Comparison of ENCODE assay signal across 17 cellular contexts in the genomic region with DNA sequence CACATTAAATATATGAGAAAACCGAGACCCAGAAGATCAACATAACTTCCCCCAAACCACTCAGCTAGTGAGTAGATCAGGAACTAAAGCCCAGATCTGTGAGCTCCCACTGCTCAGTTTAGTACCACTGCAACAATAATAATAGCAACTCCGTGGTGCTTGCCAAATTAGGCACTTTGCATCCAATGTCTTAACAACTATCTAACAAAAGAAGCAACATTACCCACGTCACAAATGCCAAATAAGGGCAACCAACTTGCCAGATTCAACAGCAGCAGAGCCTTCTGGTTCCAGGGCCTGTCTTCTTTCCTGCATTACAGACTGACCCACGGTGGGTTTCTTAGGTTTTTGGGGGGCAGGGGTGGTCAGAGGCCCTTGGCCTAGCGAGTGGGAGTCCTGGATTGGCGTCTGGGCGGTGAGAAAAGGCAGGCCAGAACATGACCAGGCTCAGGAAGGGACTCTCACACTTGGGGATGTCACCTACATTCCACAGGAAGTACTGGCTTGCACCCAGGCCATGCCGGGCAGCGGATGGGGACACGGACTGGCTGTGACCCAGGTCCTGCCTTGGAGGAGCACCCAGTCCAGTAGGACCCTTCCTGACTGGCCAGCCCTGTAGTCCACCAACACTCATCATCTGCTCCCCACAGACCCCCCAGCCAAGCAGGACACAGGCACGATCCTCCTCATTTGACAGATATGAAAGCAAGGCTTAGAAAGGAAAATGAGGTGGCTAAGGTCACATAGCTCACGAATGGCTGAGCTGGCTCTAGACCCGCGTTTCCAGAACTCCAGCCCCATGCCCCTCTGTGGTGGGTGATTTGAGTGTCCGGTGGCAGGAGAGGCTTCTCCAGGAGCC. TPM values are rescaled to one million over a fixed set of nuclear protein-coding genes. Genes with fewer than 3 reads are reported as not detected.
DNase-seq lines count a peak whose midpoint lies in the region; ATAC-seq and TF ChIP-seq lines count a peak whose summit lies in the region.
"Had no signal": no experiment of that assay in that cellular context is flagged by ENCODE, and none has a peak within 500 bp of the region (broad histone marks: within the 10 kb centered on the region; RNA-seq: fewer than 3 reads in every experiment).

No MANE protein-coding gene starts in this region.

- peaks cover 17 to 45% (median 34%) of the 10 kb centered on the region in 9 donors for H3K4me1 ChIP-seq in heart right ventricle
- H3K4me1 ChIP-seq in trophoblast cell (ENCODE audit: control insufficient read depth in 1 of 2, insufficient read depth in 2 of 2, low read length in 2 of 2) = peaks cover 23 to 25% of the 10 kb centered on the region in 2 experiments
- H3K4me1 ChIP-seq in esophagus squamous epithelium = peaks cover 10 to 25% (median 13%) of the 10 kb centered on the region in 3 donors
- H3K4me1 ChIP-seq: Caco-2 had no signal

- DNase-seq in Ammon's horn (ENCODE audit: low spot score) (peak; percentile 68), RWPE1 (ENCODE audit: low spot score) (no peak), heart right ventricle (peak in 1 of 2 donors; percentile 56), trophoblast cell (no peak), UCSD-AML1 (lab: John Stamatoyannopoulos, UW; ENCODE audit: unreplicated experiment) (no peak), esophagus squamous epithelium (lab: John Stamatoyannopoulos, UW) (no peak)
- DNase-seq: AML-193; Caco-2; CD4-positive, CD25-positive, alpha-beta regulatory T cell; DMS153; HCEC 1CT; NCI-H187 treated with DMSO at 0.1 percent for 48 hours; NCI-H526 treated with DMSO at 0.1 percent for 48 hours; OCI-M1; SJCRH30 had no signal

- H3K27ac ChIP-seq in RWPE1 (peak overlapping the region; percentile 48), heart right ventricle (peak overlapping the region in 9 of 10 donors; percentile 4 to 58 (median 39)), trophoblast cell (ENCODE audit: low read depth, low read length) (no peak overlapping the region), esophagus squamous epithelium (no peak overlapping the region)
- H3K27ac ChIP-seq: SJCRH30 had no signal

- no peak overlapping the region for H3K18ac ChIP-seq in trophoblast cell (ENCODE audit: low read length)

- no peak for TF ChIP-seq CTCF in RWPE1 (conservative IDR thresholded peaks at IDR 0.05; ENCODE audit: low read depth)
- TF ChIP-seq CTCF in heart right ventricle (IDR thresholded peaks at IDR 0.05) = no peak
- no peak for TF ChIP-seq CTCF in esophagus squamous epithelium (IDR thresholded peaks at IDR 0.05)

- peak in 4 of 8 donors; percentile 10 to 51 (median 32) for ATAC-seq in heart right ventricle
- ATAC-seq in HG03469 (IDR thresholded peaks at IDR 0.05; ENCODE audit: unreplicated experiment) = no peak

- H3K23ac ChIP-seq in trophoblast cell (ENCODE audit: low read length) = no peak overlapping the region

- peaks cover 34% of the 10 kb centered on the region for H3K79me1 ChIP-seq in trophoblast cell (ENCODE audit: low read length)

- peaks cover 11% of the 10 kb centered on the region for H3K79me2 ChIP-seq in trophoblast cell (ENCODE audit: control insufficient read depth, insufficient read depth, low read length, poor library complexity)

- no peak overlapping the region for H3K9ac ChIP-seq in trophoblast cell (ENCODE audit: low read length)

- H3K27me3 ChIP-seq in heart right ventricle (peaks cover 0 to 21% (median 9%) of the 10 kb centered on the region in 7 donors), trophoblast cell (ENCODE audit: insufficient read depth, low read length) (no peaks in the 10 kb centered on the region), esophagus squamous epithelium (peaks cover 0 to 23% (median 3%) of the 10 kb centered on the region in 4 donors)

- H2AK5ac ChIP-seq in trophoblast cell (ENCODE audit: low read length) = peak overlapping the region; percentile 55

- H4K8ac ChIP-seq in trophoblast cell (ENCODE audit: low read depth, low read length) = no peak overlapping the region

- CTCF ChIA-PET in RWPE1 (lab: Yijun Ruan, JAX) = no interaction called here

- no peak overlapping the region for H4K12ac ChIP-seq in trophoblast cell (ENCODE audit: low read depth, low read length)

- H2BK120ac ChIP-seq in trophoblast cell (ENCODE audit: insufficient read depth, low read length, poor library complexity) = peak overlapping the region; percentile 18

- no peak for TF ChIP-seq POLR2A in esophagus squamous epithelium (IDR thresholded peaks at IDR 0.05)

- H2BK12ac ChIP-seq in trophoblast cell (ENCODE audit: low read length) = peak overlapping the region; percentile 37

- H3K4me3 ChIP-seq in heart right ventricle = no peak overlapping the region
- no peak overlapping the region for H3K4me3 ChIP-seq in trophoblast cell (ENCODE audit: low read depth, low read length)
- H3K4me3 ChIP-seq in esophagus squamous epithelium = no peak overlapping the region
- H3K4me3 ChIP-seq: SJCRH30 had no signal

- H3K36me3 ChIP-seq in heart right ventricle = peaks cover 0 to 5% (median 0%) of the 10 kb centered on the region in 9 donors
- peaks cover 0 to 1% of the 10 kb centered on the region in 2 experiments for H3K36me3 ChIP-seq in trophoblast cell (ENCODE audit: control insufficient read depth in 1 of 2, insufficient read depth in 2 of 2, low read length in 2 of 2)
- H3K36me3 ChIP-seq in esophagus squamous epithelium = peaks cover 0 to 10% (median 0%) of the 10 kb centered on the region in 3 donors
- H3K36me3 ChIP-seq: SJCRH30 had no signal

- peak overlapping the region; percentile 12 for H4K91ac ChIP-seq in trophoblast cell (ENCODE audit: low read depth, low read length)

- POLR2A ChIA-PET in RWPE1 (lab: Yijun Ruan, JAX; ENCODE audit: low non-redundant PET) = no interaction called here

- H3K4ac ChIP-seq in trophoblast cell (ENCODE audit: low read depth, low read length) = no peak overlapping the region

- H2BK5ac ChIP-seq in trophoblast cell (ENCODE audit: low read depth, low read length, poor library complexity) = no peak overlapping the region

- H3K14ac ChIP-seq in trophoblast cell (ENCODE audit: low read length) = no peak overlapping the region

- no peaks in the 10 kb centered on the region for H3K9me3 ChIP-seq in heart right ventricle
- H3K9me3 ChIP-seq in trophoblast cell (ENCODE audit: insufficient read depth, low read depth, low read length) = peaks cover 5% of the 10 kb centered on the region
- no peaks in the 10 kb centered on the region for H3K9me3 ChIP-seq in esophagus squamous epithelium
- H3K9me3 ChIP-seq: Caco-2, SJCRH30 had no signal

- H3K4me2 ChIP-seq in trophoblast cell (ENCODE audit: low read length) = no peak overlapping the region

- 55 to 76% methylated on average over 15 of the region's 15 CpGs for WGBS in heart right ventricle, 2 donors
- WGBS in trophoblast cell (ENCODE audit: extremely low coverage, insufficient coverage, insufficient read length) = no CpG with 5 or more reads among the region's 15 CpGs
- WGBS in esophagus squamous epithelium, 2 donors = 75% methylated on average over 2 to 7 of the region's 15 CpGs

- intact Hi-C loops in heart right ventricle (cut with DNase I) (loop anchor here in 1 of 10 donors (5.0 kb wide), 1 partner anchor 60 kb away; no protein-coding TSS in a partner anchor), esophagus squamous epithelium (cut with DNase I) (no loop called here)

- H2AFZ ChIP-seq in trophoblast cell (ENCODE audit: insufficient read depth, low read length, poor library complexity) = no peak overlapping the region

RNA-seq across cellular contexts. Expression of gene HCRTR1, which starts 4.6 kb away (rescaled TPM):
- under 1 TPM in 6 of 10 donors, not detected in 4; 0.17 to 0.92 (median 0.37) TPM for total RNA-seq in heart right ventricle
- 1 to 10 TPM in 1 of 2 donors, under 1 TPM in 1; 0.20 to 1.5 TPM for polyA plus RNA-seq in heart right ventricle
- 1.4 and 1.5 TPM in 2 replicates for polyA plus RNA-seq in trophoblast cell (2013)
- under 1 TPM in 1 of 4 donors, not detected in 3; 0.22 TPM for total RNA-seq in esophagus squamous epithelium
- total RNA-seq: Caco-2; CD4-positive, CD25-positive, alpha-beta regulatory T cell; RPMI7951; SJCRH30 had no signal
- polyA plus RNA-seq: CD4-positive, CD25-positive, alpha-beta regulatory T cell had no signal

RNA-seq across cellular contexts. Expression of gene PEF1, which starts 22.6 kb away (rescaled TPM):
- total RNA-seq in heart right ventricle = 10 to 100 TPM; 35.0 to 47.9 (median 40.0) TPM
- 10 to 100 TPM; 35.4 to 94.3 TPM for polyA plus RNA-seq in heart right ventricle
- polyA plus RNA-seq in trophoblast cell (2013) = 66.7 and 70.3 TPM in 2 replicates
- 10 to 100 TPM; 59.1 to 69.8 (median 63.6) TPM for total RNA-seq in esophagus squamous epithelium

RNA-seq across cellular contexts. Expression of gene TINAGL1, which starts 45.8 kb away (rescaled TPM):
- total RNA-seq in heart right ventricle (100 to 1,000 TPM; 139 to 336 (median 188) TPM), esophagus squamous epithelium (10 to 100 TPM; 24.5 to 56.4 (median 44.6) TPM)
- 100 to 1,000 TPM; 268 to 332 TPM for polyA plus RNA-seq in heart right ventricle
- 434 and 470 TPM in 2 replicates for polyA plus RNA-seq in trophoblast cell (2013)
- total RNA-seq: CD4-positive, CD25-positive, alpha-beta regulatory T cell had no signal
- polyA plus RNA-seq: CD4-positive, CD25-positive, alpha-beta regulatory T cell had no signal

Comparison
In these comparisons a context has a peak if more than half of its experiments do, and no peak if none do; other contexts are left out.
1. H3K27ac ChIP-seq: peak in RWPE1 (single experiment) and heart right ventricle (9 of 10); none in trophoblast cell (single experiment) and esophagus squamous epithelium (0 of 4).